ENCODE assay signal across 17 cellular contexts in genomic region chr6:56263586-56264295, GRCh38. TPM values are rescaled to one million over a fixed set of nuclear protein-coding genes. Genes with fewer than 3 reads are reported as not detected.
"Had no signal": no experiment of that assay in that cellular context is flagged by ENCODE, and none has a peak within 500 bp of the region (broad histone marks: within the 10 kb centered on the region; RNA-seq: fewer than 3 reads in every experiment).

No MANE protein-coding gene starts in this region.

- H3K36me3 ChIP-seq: left ventricle myocardium inferior, lower lobe of right lung, neutrophil, stomach had no signal

- H3K9me3 ChIP-seq: lower lobe of right lung, neutrophil had no signal

- H3K4me1 ChIP-seq: foreskin keratinocyte, left ventricle myocardium inferior, lower lobe of right lung, stomach had no signal

- H3K27ac ChIP-seq: foreskin keratinocyte, left ventricle myocardium inferior, lower lobe of right lung, neutrophil, skin epidermis, stomach had no signal

- DNase-seq: cortex of kidney; effector memory CD4-positive, alpha-beta T cell; foreskin keratinocyte; kidney; left cardiac atrium; left ventricle myocardium inferior; lower lobe of right lung; midbrain; naive thymus-derived CD4-positive, alpha-beta T cell; posterior cingulate gyrus; stimulated activated CD4-positive, alpha-beta T cell treated with anti-CD3 and anti-CD28 coated beads, Interleukin-12 subunit alpha, Interleukin-12 subunit beta, amount 100 ng/mL, for 4 hours; stimulated activated naive CD4-positive, alpha-beta T cell; stomach; substantia nigra; trophoblast cell had no signal

- H3K4me3 ChIP-seq: left ventricle myocardium inferior, lower lobe of right lung, skin epidermis, stomach had no signal

- H3K27me3 ChIP-seq: foreskin keratinocyte, neutrophil, stomach had no signal

RNA-seq across cellular contexts. Expression of gene COL21A1, which starts 16.4 kb away (rescaled TPM):
- total RNA-seq: naive thymus-derived CD4-positive, alpha-beta T cell had no signal
- polyA plus RNA-seq: naive thymus-derived CD4-positive, alpha-beta T cell had no signal
